13 cellular contexts compared by ENCODE assay signal in genomic region chr7:2819954-2820397, GRCh38. TPM values are rescaled to one million over a fixed set of nuclear protein-coding genes. Genes with fewer than 3 reads are reported as not detected.
A peak's percentile ranks its signal among the peaks of the same experiment; 100 is the strongest.
DNase-seq lines count a peak whose midpoint lies in the region; ATAC-seq and TF ChIP-seq lines count a peak whose summit lies in the region.
"Had no signal": no experiment of that assay in that cellular context is flagged by ENCODE, and none has a peak within 500 bp of the region (broad histone marks: within the 10 kb centered on the region; RNA-seq: fewer than 3 reads in every experiment).

No MANE protein-coding gene starts in this region.

- POLR2A ChIA-PET in IMR-90 (lab: Charles Lee; ENCODE audit: unreplicated experiment) = no interaction called here
- POLR2A ChIA-PET in OCI-LY7 (lab: Charles Lee) = interaction anchor here (0.7 to 1.6 kb wide), 5 partner anchors 18 to 68 kb away, joined by 3 to 5 read pairs (median 4); no protein-coding TSS in a partner anchor

- peak overlapping the region; percentile 39; the same call in 1 of the 2 replicates for H3K23ac ChIP-seq in IMR-90 (ENCODE audit: low read depth, low read length)

- no peak for TF ChIP-seq POLR2A in IMR-90 (IDR thresholded peaks at IDR 0.05; ENCODE audit: low read depth, low read length)

- H3K4me1 Mint-ChIP-seq in stimulated activated memory B cell treated with anti-CD40 and anti-IgM and Interleukin-4, amounts not matched to agents 10 μg/mL and 1 μg/mL and 100 μg/mL, for 72 hours = peaks cover 93% of the 10 kb centered on the region

- H3K9me1 ChIP-seq in IMR-90 (ENCODE audit: insufficient read depth, low read length) = peaks cover 32% of the 10 kb centered on the region

- H3K4ac ChIP-seq in IMR-90 (ENCODE audit: low read depth, low read length) = peak overlapping the region; percentile 90

- peak overlapping the region; percentile 90 for H2BK20ac ChIP-seq in IMR-90 (ENCODE audit: low read depth, low read length)

- H3K4me1 ChIP-seq in IMR-90 (ENCODE audit: control insufficient read depth, insufficient read depth, low read length) (peaks cover 49% of the 10 kb centered on the region), liver (ENCODE audit: control insufficient read depth in 4 of 4, insufficient read depth in 4 of 4, low read length in 3 of 4) (peaks cover 4 to 19% (median 14%) of the 10 kb centered on the region in 4 donors), OCI-LY7 (ENCODE audit: insufficient read depth, low read length, poor library complexity, severe bottlenecking) (peaks cover 46% of the 10 kb centered on the region)

- peak overlapping the region; percentile 99 for H3K27ac Mint-ChIP-seq in stimulated activated memory B cell treated with anti-CD40 and anti-IgM and Interleukin-4, amounts not matched to agents 10 μg/mL and 1 μg/mL and 100 μg/mL, for 72 hours

- peak overlapping the region; percentile 95 for H2BK120ac ChIP-seq in IMR-90 (ENCODE audit: low read depth, low read length)

- H3K9me3 Mint-ChIP-seq in stimulated activated memory B cell treated with anti-CD40 and anti-IgM and Interleukin-4, amounts not matched to agents 10 μg/mL and 1 μg/mL and 100 μg/mL, for 72 hours = no peaks in the 10 kb centered on the region
- H3K9me3 Mint-ChIP-seq: activated naive CD4-positive, alpha-beta T cell treated with anti-CD3 and anti-CD28 coated beads, Interleukin-2, amount 50 U/mL, for 72 hours had no signal

- H3K4me2 ChIP-seq in IMR-90 (ENCODE audit: low read depth, low read length) (no peak overlapping the region), OCI-LY7 (ENCODE audit: low read length) (no peak overlapping the region)

- H3K14ac ChIP-seq in IMR-90 (replicated peaks; ENCODE audit: low read depth, low read length) = peak overlapping the region; percentile 84

- in situ Hi-C loops in IMR-90 (cut with MboI; ENCODE audit: low sequenced_read_pairs) (no loop called here), brain microvascular endothelial cell (cut with HindIII; ENCODE audit: low pct_ligation_motif_present, low sequenced_read_pairs) (no loop called here)

- no peaks in the 10 kb centered on the region for H3K9me3 ChIP-seq in IMR-90 (ENCODE audit: control insufficient read depth, insufficient read depth, low read length)
- H3K9me3 ChIP-seq in liver (ENCODE audit: control insufficient read depth in 4 of 4, low read length in 3 of 4) = no peaks in the 10 kb centered on the region
- H3K9me3 ChIP-seq in OCI-LY7 (ENCODE audit: low read length) = no peaks in the 10 kb centered on the region

- peaks cover 70% of the 10 kb centered on the region for H3K79me2 ChIP-seq in OCI-LY7 (ENCODE audit: insufficient read depth, low read depth, low read length)

- H3K18ac ChIP-seq in IMR-90 (ENCODE audit: low read depth, low read length) = peak overlapping the region; percentile 92

- H3K27me3 Mint-ChIP-seq in stimulated activated memory B cell treated with anti-CD40 and anti-IgM and Interleukin-4, amounts not matched to agents 10 μg/mL and 1 μg/mL and 100 μg/mL, for 72 hours = no peaks in the 10 kb centered on the region

- no peaks in the 10 kb centered on the region for H3K9me2 ChIP-seq in OCI-LY7 (ENCODE audit: insufficient read depth, low read length)

- H3K27ac ChIP-seq in IMR-90 (ENCODE audit: insufficient read depth, low read length) = peak overlapping the region; percentile 84
- peak overlapping the region; percentile 93 for H3K27ac ChIP-seq in brain microvascular endothelial cell
- peak overlapping the region; percentile 19 to 62 for H3K27ac ChIP-seq in liver (ENCODE audit: low read depth in 1 of 2, low read length in 2 of 2)
- no peak overlapping the region for H3K27ac ChIP-seq in OCI-LY7 (ENCODE audit: low read depth, low read length, poor library complexity, severe bottlenecking)
- H3K27ac ChIP-seq: HL-60 had no signal

- DNase-seq in IMR-90 = no peak
- no peak for DNase-seq in brain microvascular endothelial cell
- DNase-seq in HUDEP-2 (lab: John Stamatoyannopoulos, UW; ENCODE audit: unreplicated experiment in 76 of 76) = no peak
- no peak for DNase-seq in OCI-LY7 (ENCODE audit: low spot score)
- DNase-seq: activated CD8-positive, alpha-beta memory T cell treated with anti-CD3 and anti-CD28 coated beads, Interleukin-2, amount 50 U/mL, for 4 hours; NCI-H2029 treated with DMSO at 0.1 percent for 48 hours had no signal

- no peak overlapping the region for H3K4me3 ChIP-seq in IMR-90 (ENCODE audit: insufficient read depth, low read depth, low read length)
- H3K4me3 ChIP-seq in brain microvascular endothelial cell (ENCODE audit: low read depth, low read length) = no peak overlapping the region
- H3K4me3 ChIP-seq in liver (ENCODE audit: low read depth in 1 of 3, low read length in 3 of 3) = no peak overlapping the region
- H3K4me3 ChIP-seq in OCI-LY7 (ENCODE audit: low read depth, low read length, poor library complexity, severe bottlenecking) = no peak overlapping the region

- H2AK9ac ChIP-seq in IMR-90 (replicated peaks; ENCODE audit: low read depth, low read length, poor library complexity) = no peak overlapping the region

- H4K5ac ChIP-seq in IMR-90 (ENCODE audit: low read depth, low read length) = peak overlapping the region; percentile 46; the same call in 1 of the 2 replicates

- peak overlapping the region; percentile 25 for H3K4me3 Mint-ChIP-seq in stimulated activated memory B cell treated with anti-CD40 and anti-IgM and Interleukin-4, amounts not matched to agents 10 μg/mL and 1 μg/mL and 100 μg/mL, for 72 hours

- H2AFZ ChIP-seq in IMR-90 (replicated peaks; ENCODE audit: low read length, poor library complexity) = no peak overlapping the region
- H2AFZ ChIP-seq in OCI-LY7 (ENCODE audit: low read length) = no peak overlapping the region

- no peak for ATAC-seq in IMR-90 (ENCODE audit: low read depth)
- no peak for ATAC-seq in stimulated activated memory B cell treated with anti-CD40 and anti-IgM and Interleukin-4, amounts not matched to agents 10 μg/mL and 1 μg/mL and 100 μg/mL, for 72 hours
- no peak for ATAC-seq in GM18867 (IDR thresholded peaks at IDR 0.05; ENCODE audit: unreplicated experiment)
- ATAC-seq in HG03439 (IDR thresholded peaks at IDR 0.05; ENCODE audit: unreplicated experiment) = no peak
- ATAC-seq: HCT116 had no signal

- H3K36me3 Mint-ChIP-seq in stimulated activated memory B cell treated with anti-CD40 and anti-IgM and Interleukin-4, amounts not matched to agents 10 μg/mL and 1 μg/mL and 100 μg/mL, for 72 hours = peaks cover 32% of the 10 kb centered on the region
- H3K36me3 Mint-ChIP-seq: activated naive CD4-positive, alpha-beta T cell treated with anti-CD3 and anti-CD28 coated beads, Interleukin-2, amount 50 U/mL, for 72 hours had no signal

- H3K27me3 ChIP-seq in IMR-90 (ENCODE audit: control insufficient read depth, insufficient read depth, low read length) (no peaks in the 10 kb centered on the region), brain microvascular endothelial cell (replicated peaks) (no peaks in the 10 kb centered on the region), liver (ENCODE audit: control insufficient read depth in 4 of 4, insufficient read depth in 4 of 4, low read length in 3 of 4) (no peaks in the 10 kb centered on the region)

- H4K20me1 ChIP-seq in IMR-90 (ENCODE audit: insufficient read depth, low read length) = peaks cover 6% of the 10 kb centered on the region; the same call in 1 of the 2 replicates
- no peaks in the 10 kb centered on the region for H4K20me1 ChIP-seq in OCI-LY7 (ENCODE audit: insufficient read depth, low read length)

- H3K56ac ChIP-seq in IMR-90 (ENCODE audit: extremely low read depth, insufficient read depth, low read length) = peak overlapping the region; percentile 66; the same call in 1 of the 2 replicates

- WGBS in IMR-90 (ENCODE audit: extremely low coverage in 2 of 2, insufficient read length in 1 of 2), 2 experiments = 84% methylated on average over 6 of the region's 16 CpGs; no CpG with 5 or more reads in 1 of the 2 experiments
- WGBS in liver = 96% methylated on average over 16 of the region's 16 CpGs

- H3K79me1 ChIP-seq in IMR-90 (ENCODE audit: low read depth in 1 of 2, low read length in 2 of 2) = peaks cover 29 to 80% of the 10 kb centered on the region in 2 experiments

- H4K91ac ChIP-seq in IMR-90 (ENCODE audit: insufficient read depth, low read depth, low read length) = peak overlapping the region; percentile 77

- H3K36me3 ChIP-seq in IMR-90 (ENCODE audit: control insufficient read depth, insufficient read depth, low read length) = no peaks in the 10 kb centered on the region
- no peaks in the 10 kb centered on the region for H3K36me3 ChIP-seq in brain microvascular endothelial cell (replicated peaks)
- no peaks in the 10 kb centered on the region for H3K36me3 ChIP-seq in liver (ENCODE audit: control insufficient read depth in 4 of 4, insufficient read depth in 3 of 4, low read depth in 1 of 4, low read length in 3 of 4)
- no peaks in the 10 kb centered on the region for H3K36me3 ChIP-seq in OCI-LY7 (ENCODE audit: insufficient read depth, low read length)

- intact Hi-C loops in IMR-90 (cut with micrococcal nuclease) = loop anchor here (1.0 kb wide), 1 partner anchor 63 kb away; no protein-coding TSS in a partner anchor
- intact Hi-C loops in OCI-LY7 (cut with micrococcal nuclease; ENCODE audit: unreplicated experiment) = no loop called here

- H4K8ac ChIP-seq in IMR-90 (ENCODE audit: low read depth in 2 of 2, low read length in 2 of 2) = peak overlapping the region; percentile 54 to 83

- no peak for TF ChIP-seq CTCF in IMR-90 (conservative IDR thresholded peaks at IDR 0.05; ENCODE audit: low read depth, low read length)
- TF ChIP-seq CTCF in brain microvascular endothelial cell (IDR thresholded peaks at IDR 0.05; ENCODE audit: low read depth, low read length, missing control alignments) = no peak
- no peak for TF ChIP-seq CTCF in liver (IDR thresholded peaks at IDR 0.05; ENCODE audit: low read depth, low read length, missing input control)
- TF ChIP-seq CTCF in OCI-LY7 (conservative IDR thresholded peaks at IDR 0.05; ENCODE audit: low read length) = no peak

- peak overlapping the region; percentile 100 for H2BK5ac ChIP-seq in IMR-90 (ENCODE audit: low read depth, low read length, poor library complexity, severe bottlenecking)

- peak overlapping the region; percentile 98 for H2AK5ac ChIP-seq in IMR-90 (ENCODE audit: low read depth, low read length)

- H2BK15ac ChIP-seq in IMR-90 (ENCODE audit: low read depth, low read length) = peak overlapping the region; percentile 95

- TF ChIP-seq RAD21 in IMR-90 (IDR thresholded peaks at IDR 0.05; ENCODE audit: low read length) = no peak
- no peak for TF ChIP-seq RAD21 in liver (IDR thresholded peaks at IDR 0.05)

- dilution Hi-C loops in IMR-90 (cut with HindIII; ENCODE audit: low sequenced_read_pairs, unreplicated experiment) = no loop called here

- H3K9ac ChIP-seq in IMR-90 (ENCODE audit: low read depth, low read length) (no peak overlapping the region), liver (ENCODE audit: low read depth in 1 of 2, low read length in 2 of 2) (no peak overlapping the region)

- CTCF ChIA-PET in IMR-90 (lab: Yijun Ruan, JAX) = interaction anchor here (1.0 kb wide), 1 partner anchor 15 kb away, joined by 3 read pairs; no protein-coding TSS in a partner anchor
- CTCF ChIA-PET in OCI-LY7 (lab: Charles Lee; ENCODE audit: unreplicated experiment) = interaction anchor here (0.6 kb wide), 1 partner anchor 22 kb away, joined by 3 read pairs; no protein-coding TSS in a partner anchor

- BruUV-seq in IMR-90 (replicated peaks; lab: Mats Ljungman, UMichigan) = no TSS peak
- BruUV-seq in OCI-LY7 (replicated peaks; lab: Mats Ljungman, UMichigan) = no TSS peak

RNA-seq across cellular contexts. Expression of gene GNA12, which starts 24.1 kb away (rescaled TPM):
- total RNA-seq in IMR-90 (2012; rRNA removed) = 14.3 and 14.4 TPM in 2 replicates
- polyA plus RNA-seq in IMR-90 (2012; rRNA removed) = 89.0 and 93.9 TPM in 2 replicates
- polyA plus RNA-seq in IMR-90 (2012; cell fraction: cytosol; rRNA removed) = 41.2 and 78.7 TPM in 2 replicates
- polyA plus RNA-seq in IMR-90 (2012; cell fraction: nucleus; rRNA removed; ENCODE audit: low replicate concordance) = 60.2 and 62.3 TPM in 2 replicates
- total RNA-seq in liver = 10 to 100 TPM; 10.9 to 19.0 TPM
- 10 to 100 TPM in 1 of 2 donors, 1 to 10 TPM in 1; 3.7 to 11.6 TPM for polyA plus RNA-seq in liver
- total RNA-seq in OCI-LY7 (2014; rRNA removed; shearing (Covaris generic)) = 6.5 and 10.3 TPM in 2 replicates
- 35.9 and 36.1 TPM in 2 replicates for total RNA-seq in OCI-LY7 (2022)
